ENCODE assay signal across 23 cellular contexts in the genomic region with DNA sequence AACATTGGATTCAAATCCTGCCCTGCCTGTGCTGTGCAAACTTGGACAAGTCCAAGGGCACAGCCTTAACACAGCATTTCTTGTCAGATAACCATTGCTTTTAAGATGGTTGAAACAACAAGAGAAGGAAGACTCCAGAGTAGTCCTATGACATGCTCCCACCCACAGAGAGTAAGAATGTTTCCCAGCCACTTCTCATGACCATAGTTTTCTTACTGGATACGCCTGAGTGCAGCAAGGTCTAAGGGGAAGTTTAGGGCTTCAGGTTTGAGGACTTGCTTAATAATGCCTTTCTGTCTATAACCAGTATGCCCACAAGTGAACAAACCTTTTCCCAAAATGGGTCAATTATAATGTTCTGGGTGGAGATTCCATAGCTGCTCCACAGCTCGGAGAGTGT.
"Had no signal": no experiment of that assay in that cellular context is flagged by ENCODE, and none has a peak within 500 bp of the region (broad histone marks: within the 10 kb centered on the region; RNA-seq: fewer than 3 reads in every experiment).

No MANE protein-coding gene starts in this region.

- H3K4me3 ChIP-seq: gastroesophageal sphincter, lower lobe of right lung had no signal

- H3K9me3 Mint-ChIP-seq: activated CD4-positive, alpha-beta memory T cell treated with anti-CD3 and anti-CD28 coated beads, Interleukin-2, amount 10 ng/mL, durations not matched to agents 7 days and 5 days; naive thymus-derived CD4-positive, alpha-beta T cell; stimulated activated effector memory CD8-positive, alpha-beta T cell treated with anti-CD3 and anti-CD28 coated beads, Interleukin-12 subunit alpha, Interleukin-12 subunit beta, amount 100 ng/mL, for 72 hours had no signal

- H3K4me3 Mint-ChIP-seq: activated CD4-positive, alpha-beta memory T cell treated with anti-CD3 and anti-CD28 coated beads, Interleukin-2, amount 10 ng/mL, durations not matched to agents 7 days and 5 days; activated CD4-positive, alpha-beta T cell treated with anti-CD3 and anti-CD28 coated beads for 36 hours; activated naive CD8-positive, alpha-beta T cell; naive thymus-derived CD4-positive, alpha-beta T cell; stimulated activated effector memory CD8-positive, alpha-beta T cell treated with anti-CD3 and anti-CD28 coated beads, Interleukin-12 subunit alpha, Interleukin-12 subunit beta, amount 100 ng/mL, for 72 hours had no signal

- H3K27me3 Mint-ChIP-seq: activated CD4-positive, alpha-beta memory T cell treated with anti-CD3 and anti-CD28 coated beads, Interleukin-2, amount 10 ng/mL, durations not matched to agents 7 days and 5 days; activated CD4-positive, alpha-beta T cell treated with anti-CD3 and anti-CD28 coated beads for 36 hours; activated naive CD8-positive, alpha-beta T cell had no signal

- ATAC-seq: activated CD4-positive, alpha-beta T cell treated with anti-CD3 and anti-CD28 coated beads for 36 hours; gastroesophageal sphincter; lower lobe of right lung; naive thymus-derived CD4-positive, alpha-beta T cell; right cardiac atrium; stimulated activated effector memory CD8-positive, alpha-beta T cell treated with anti-CD3 and anti-CD28 coated beads, Interleukin-12 subunit alpha, Interleukin-12 subunit beta, amount 100 ng/mL, for 72 hours had no signal

- H3K27me3 ChIP-seq: brain microvascular endothelial cell, gastroesophageal sphincter, neutrophil had no signal

- DNase-seq: activated CD4-positive, alpha-beta memory T cell treated with anti-CD3 and anti-CD28 coated beads, Interleukin-2, amount 10 ng/mL, durations not matched to agents 7 days and 5 days; activated CD4-positive, alpha-beta T cell treated with anti-CD3 and anti-CD28 coated beads for 36 hours; activated gamma-delta T cell; activated T-cell treated with anti-CD3 and anti-CD28 coated beads, Interleukin-2, amount 50 U/mL, for 48 hours; amygdala; brain microvascular endothelial cell; cerebellar nuclear complex; dermis blood vessel endothelial cell; hippocampal formation; kidney glomerular epithelial cell; lower lobe of right lung; midbrain; naive thymus-derived CD4-positive, alpha-beta T cell; right cardiac atrium; small intestine; substantia nigra; T-helper 9 cell; trophoblast cell had no signal

- H3K36me3 ChIP-seq: brain microvascular endothelial cell, gastroesophageal sphincter, lower lobe of right lung, neutrophil had no signal

- H3K27ac ChIP-seq: brain microvascular endothelial cell, gastroesophageal sphincter, lower lobe of right lung, neutrophil, VCaP had no signal

- H3K4me1 ChIP-seq: gastroesophageal sphincter, lower lobe of right lung had no signal

- H3K4me1 Mint-ChIP-seq: activated CD4-positive, alpha-beta memory T cell treated with anti-CD3 and anti-CD28 coated beads, Interleukin-2, amount 10 ng/mL, durations not matched to agents 7 days and 5 days had no signal

- H3K9me3 ChIP-seq: gastroesophageal sphincter, lower lobe of right lung, neutrophil had no signal

- H3K36me3 Mint-ChIP-seq: activated naive CD8-positive, alpha-beta T cell; naive thymus-derived CD4-positive, alpha-beta T cell; stimulated activated effector memory CD8-positive, alpha-beta T cell treated with anti-CD3 and anti-CD28 coated beads, Interleukin-12 subunit alpha, Interleukin-12 subunit beta, amount 100 ng/mL, for 72 hours had no signal

- H3K27ac Mint-ChIP-seq: activated CD4-positive, alpha-beta memory T cell treated with anti-CD3 and anti-CD28 coated beads, Interleukin-2, amount 10 ng/mL, durations not matched to agents 7 days and 5 days; activated CD4-positive, alpha-beta T cell treated with anti-CD3 and anti-CD28 coated beads for 36 hours; activated naive CD8-positive, alpha-beta T cell; naive thymus-derived CD4-positive, alpha-beta T cell; stimulated activated effector memory CD8-positive, alpha-beta T cell treated with anti-CD3 and anti-CD28 coated beads, Interleukin-12 subunit alpha, Interleukin-12 subunit beta, amount 100 ng/mL, for 72 hours had no signal
